ENCODE assay signal across 21 cellular contexts in the genomic region with DNA sequence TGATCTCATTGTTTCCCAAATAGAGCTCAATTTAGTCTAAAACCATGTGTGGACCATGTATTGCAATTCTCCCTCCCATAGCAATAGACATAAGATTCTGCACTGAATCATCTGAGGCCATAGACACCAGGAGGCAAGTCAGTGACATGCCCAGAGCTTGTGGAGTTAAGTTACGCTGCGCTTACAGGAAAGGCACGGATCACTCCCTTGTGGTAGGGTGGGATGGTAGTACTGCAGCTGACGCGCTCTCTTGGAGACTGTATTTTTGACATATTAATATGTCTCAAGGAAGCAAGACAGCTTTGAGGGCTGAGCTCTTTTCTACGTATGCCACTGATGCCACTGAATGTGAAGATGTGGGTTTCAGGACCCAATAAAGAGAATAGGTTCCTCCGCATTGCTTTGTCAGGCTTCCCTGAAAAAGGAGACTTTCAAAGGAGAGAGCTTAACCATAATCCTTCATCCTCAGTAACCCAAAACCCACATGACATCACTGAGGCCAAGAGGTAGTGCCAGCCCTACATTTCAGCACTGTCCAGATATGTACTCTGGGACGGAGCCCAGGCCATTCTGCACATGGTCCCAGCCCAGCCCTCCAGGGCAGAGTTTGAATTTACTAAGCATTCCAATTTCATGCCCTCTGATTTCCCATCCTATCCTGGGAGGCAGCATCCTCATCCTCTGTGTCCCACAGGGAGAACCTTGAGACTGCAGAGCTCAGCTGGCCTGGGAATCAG.
DNase-seq lines count a peak whose midpoint lies in the region; ATAC-seq, FAIRE-seq and TF ChIP-seq lines count a peak whose summit lies in the region.
"Had no signal": no experiment of that assay in that cellular context is flagged by ENCODE, and none has a peak within 500 bp of the region (broad histone marks: within the 10 kb centered on the region; RNA-seq: fewer than 3 reads in every experiment).

No MANE protein-coding gene starts in this region.

- H4K20me1 ChIP-seq in H1 (replicated peaks in 1 of 2; ENCODE audit: control insufficient read depth in 1 of 2, insufficient read depth in 2 of 2, low read length in 2 of 2) = peaks cover 0 to 3% of the 10 kb centered on the region in 2 experiments

- H3K4me2 ChIP-seq in H1 (ENCODE audit: insufficient read depth in 1 of 2, low read depth in 2 of 2, low read length in 2 of 2) = no peak overlapping the region

- no peaks in the 10 kb centered on the region for H3K9me3 ChIP-seq in H1 (ENCODE audit: insufficient read depth in 2 of 2, low read depth in 1 of 2, low read length in 1 of 2)
- H3K9me3 ChIP-seq in left ventricle myocardium inferior (replicated peaks) = no peaks in the 10 kb centered on the region
- H3K9me3 ChIP-seq in small intestine (ENCODE audit: control insufficient read depth, low read depth) = peaks cover 3% of the 10 kb centered on the region
- H3K9me3 ChIP-seq: BE2C had no signal

- TF ChIP-seq POLR2A in H1 (IDR thresholded peaks at IDR 0.05; ENCODE audit: control extremely low read depth in 1 of 2, low read depth in 2 of 2, low read length in 2 of 2) = no peak

- H3K14ac ChIP-seq in H1 (ENCODE audit: insufficient read length) = no peak overlapping the region

- no peaks in the 10 kb centered on the region; the same call in 1 of the 2 replicates for H3K23me2 ChIP-seq in H1 (ENCODE audit: low read depth, low read length)

- H3K9ac ChIP-seq in H1 (replicated peaks in 1 of 4; ENCODE audit: extremely low read depth in 1 of 4, low read depth in 3 of 4, low read length in 3 of 4) = no peak overlapping the region

- no peak overlapping the region; the same call in 1 of the 2 replicates for H2BK12ac ChIP-seq in H1 (ENCODE audit: low read depth, low read length)

- no peak overlapping the region for H2BK15ac ChIP-seq in H1 (ENCODE audit: low read length)

- no peak overlapping the region for H2BK120ac ChIP-seq in H1 (replicated peaks; ENCODE audit: low read depth, low read length)

- H3K4me1 Mint-ChIP-seq in neural crest cell = peaks cover 9% of the 10 kb centered on the region

- peak; percentile 31 for DNase-seq in HS-5 (ENCODE audit: low read depth)
- DNase-seq in H1 (ENCODE audit: low read depth in 1 of 2, low spot score in 2 of 2) = no peak
- peak; percentile 17 for DNase-seq in left ventricle myocardium inferior
- no peak for DNase-seq in neural crest cell (ENCODE audit: low read depth, low spot score)
- no peak for DNase-seq in small intestine
- DNase-seq: BE2C, DMS53, GDM1, Karpas-422, NCI-H1417, NCI-H1694 treated with DMSO at 0.1 percent for 48 hours, NCI-H2081 treated with DMSO at 0.1 percent for 48 hours, NCI-H2171 treated with DMSO at 0.1 percent for 48 hours, NCI-H526, OCI-M1 had no signal

- peak overlapping the region; percentile 13; the same call in 1 of the 2 replicates for H2BK5ac ChIP-seq in H1 (ENCODE audit: low read depth, low read length)

- TF ChIP-seq EP300 in H1 (IDR thresholded peaks at IDR 0.05; ENCODE audit: borderline replicate concordance in 1 of 2, low read depth in 2 of 2, low read length in 2 of 2) = no peak

- H3K56ac ChIP-seq in H1 (replicated peaks; ENCODE audit: insufficient read length, low read depth, low read length) = no peak overlapping the region

- WGBS in H1 (ENCODE audit: extremely low coverage in 1 of 2, insufficient coverage in 1 of 2, insufficient read length in 1 of 2, insufficient replicate concordance in 2 of 2, low coverage in 1 of 2, low lambda C conversion rate in 2 of 2, missing lambda C conversion rate in 1 of 2), 2 experiments = 87% methylated on average over 8 of the region's 8 CpGs; no CpG with 5 or more reads in 1 of the 2 experiments
- 86 to 92% (median 87%) methylated on average over 8 of the region's 8 CpGs for WGBS in small intestine, 3 donors

- H3K4ac ChIP-seq in H1 (replicated peaks; ENCODE audit: insufficient read length, low read depth, low read length) = no peak overlapping the region

- H4K91ac ChIP-seq in H1 (replicated peaks; ENCODE audit: insufficient read length, low read length) = peak overlapping the region; percentile 13

- no peak overlapping the region for H2AFZ ChIP-seq in H1 (ENCODE audit: low read length)

- peaks cover 4% of the 10 kb centered on the region for H3K36me3 Mint-ChIP-seq in neural crest cell (ENCODE audit: low read depth)

- peak overlapping the region; percentile 48; the same call in 1 of the 2 replicates for H3K18ac ChIP-seq in H1 (ENCODE audit: extremely low read depth, low read length)

- no peak overlapping the region for H4K5ac ChIP-seq in H1 (ENCODE audit: insufficient read length, low read depth, low read length)

- 0 out of 2 replicates have a peak overlapping the region, but pooled peaks have one; percentile 43 for H2BK20ac ChIP-seq in H1 (ENCODE audit: low read length)

- POLR2A ChIA-PET in H1 (lab: Charles Lee; ENCODE audit: partially characterized antibody) = no interaction called here

- TF ChIP-seq CTCF in H1 (IDR thresholded peaks at IDR 0.05; ENCODE audit: control extremely low read depth in 1 of 3, insufficient read depth in 1 of 3, low read depth in 1 of 3, low read length in 3 of 3) = no peak
- no peak for TF ChIP-seq CTCF in left ventricle myocardium inferior (IDR thresholded peaks at IDR 0.05; ENCODE audit: borderline replicate concordance)
- no peak for TF ChIP-seq CTCF in neural crest cell (conservative IDR thresholded peaks at IDR 0.05)

- H3K36me3 ChIP-seq in H1 (ENCODE audit: control insufficient read depth in 2 of 4, insufficient read depth in 4 of 4, low read length in 3 of 4) (peaks cover 20 to 39% (median 25%) of the 10 kb centered on the region in 4 experiments), left ventricle myocardium inferior (no peaks in the 10 kb centered on the region), small intestine (ENCODE audit: control insufficient read depth in 2 of 2, insufficient read depth in 2 of 2, low read length in 2 of 2) (no peaks in the 10 kb centered on the region)

- no peaks in the 10 kb centered on the region for H3K27me3 ChIP-seq in H1 (replicated peaks in 1 of 4; ENCODE audit: control insufficient read depth in 3 of 4, extremely low read depth in 1 of 4, insufficient read depth in 3 of 4, low read length in 3 of 4)
- no peaks in the 10 kb centered on the region for H3K27me3 ChIP-seq in left ventricle myocardium inferior (ENCODE audit: low read depth)
- no peaks in the 10 kb centered on the region for H3K27me3 ChIP-seq in small intestine (ENCODE audit: control insufficient read depth in 2 of 2, insufficient read depth in 2 of 2, low read length in 2 of 2)
- H3K27me3 ChIP-seq: BE2C had no signal

- no peaks in the 10 kb centered on the region for H3K27me3 Mint-ChIP-seq in neural crest cell (ENCODE audit: low read depth)

- CTCF ChIA-PET in H1 (lab: Charles Lee; ENCODE audit: partially characterized antibody) = interaction anchor here (0.6 to 0.7 kb wide), 2 partner anchors 70 to 316 kb away, joined by 3 read pairs; no protein-coding TSS in a partner anchor

- ATAC-seq in HG03439 (IDR thresholded peaks at IDR 0.05; ENCODE audit: unreplicated experiment) (no peak), GM18502 (IDR thresholded peaks at IDR 0.05; ENCODE audit: poor library complexity, unreplicated experiment) (no peak), HG03135 (IDR thresholded peaks at IDR 0.05; ENCODE audit: unreplicated experiment) (no peak)

- H3K79me1 ChIP-seq in H1 (ENCODE audit: low read depth, low read length) = no peaks in the 10 kb centered on the region

- H3K27ac ChIP-seq in H1 (ENCODE audit: low read depth, low read length) (no peak overlapping the region), left ventricle myocardium inferior (replicated peaks) (peak overlapping the region; percentile 37), small intestine (ENCODE audit: low read depth in 1 of 2, low read length in 1 of 2) (no peak overlapping the region)

- H3K4me1 ChIP-seq in H1 (replicated peaks in 1 of 4; ENCODE audit: control insufficient read depth in 3 of 4, insufficient read depth in 4 of 4, low read length in 3 of 4) (peaks cover 0 to 3% (median 1%) of the 10 kb centered on the region in 4 experiments; a peak in 2 of 7 replicates), left ventricle myocardium inferior (peaks cover 12% of the 10 kb centered on the region), small intestine (ENCODE audit: control insufficient read depth in 2 of 2, insufficient read depth in 1 of 2, low read depth in 1 of 2, low read length in 1 of 2) (no peaks in the 10 kb centered on the region)
- H3K4me1 ChIP-seq: BE2C had no signal

- FAIRE-seq in H1 (lab: Jason Lieb, UNC) (no peak), small intestine (lab: Jason Lieb, UNC) (no peak)
- FAIRE-seq: A204.1, D721Med, RCC 7860 had no signal

- no peak overlapping the region for H2AK5ac ChIP-seq in H1 (ENCODE audit: low read depth, low read length)

- H4K8ac ChIP-seq in H1 (ENCODE audit: extremely low read depth, insufficient read depth, low read length) = no peak overlapping the region

- H3K23ac ChIP-seq in H1 (ENCODE audit: insufficient read length) = no peak overlapping the region

- peak overlapping the region; percentile 50 for H3K27ac Mint-ChIP-seq in neural crest cell (ENCODE audit: unreplicated experiment)

- H3K4me3 Mint-ChIP-seq in neural crest cell = no peak overlapping the region

- no peaks in the 10 kb centered on the region for H3K79me2 ChIP-seq in H1 (ENCODE audit: control insufficient read depth in 1 of 2, insufficient read depth in 2 of 2, low read length in 2 of 2)

- no peak for TF ChIP-seq RAD21 in H1 (IDR thresholded peaks at IDR 0.05 in 1 of 2, conservative IDR thresholded peaks at IDR 0.05 in 1 of 2; ENCODE audit: low read depth in 2 of 2, low read length in 2 of 2)

- H3K4me3 ChIP-seq in H1 (ENCODE audit: extremely low read depth in 1 of 4, insufficient read depth in 2 of 4, low read depth in 3 of 4, low read length in 4 of 4) (no peak overlapping the region), left ventricle myocardium inferior (no peak overlapping the region), small intestine (ENCODE audit: low read depth in 1 of 2, low read length in 2 of 2) (no peak overlapping the region)

- intact Hi-C loops in left ventricle myocardium inferior (cut with micrococcal nuclease) = no loop called here

- H3K9me3 Mint-ChIP-seq in neural crest cell = no peaks in the 10 kb centered on the region

TF ChIP-seq in H1, 55 proteins besides CTCF, POLR2A, EP300 and RAD21 (continues in another document):
- no peak for TF ChIP-seq FOSL1 (IDR thresholded peaks at IDR 0.05; ENCODE audit: insufficient read depth, low read depth, low read length)
- TF ChIP-seq ASH2L (IDR thresholded peaks at IDR 0.05; ENCODE audit: low read length) = no peak
- TF ChIP-seq NANOG (IDR thresholded peaks at IDR 0.05; ENCODE audit: insufficient read depth, low read depth, low read length, poor library complexity, severe bottlenecking) = no peak
- TF ChIP-seq RFX5 (IDR thresholded peaks at IDR 0.05; ENCODE audit: borderline replicate concordance, low read depth, low read length) = no peak
- TF ChIP-seq CREB1 (IDR thresholded peaks at IDR 0.05) = no peak
- no peak for TF ChIP-seq HDAC2 (IDR thresholded peaks at IDR 0.05; ENCODE audit: borderline replicate concordance in 1 of 2, low read depth in 2 of 2, low read length in 2 of 2)
- TF ChIP-seq SUZ12 (IDR thresholded peaks at IDR 0.05; ENCODE audit: low read length) = no peak

Comparison
In these comparisons a context has a peak if more than half of its experiments do, and no peak if none do; other contexts are left out.
1. DNase-seq: peak in HS-5 (single experiment) and left ventricle myocardium inferior (single experiment); none in H1 (0 of 2), neural crest cell (single experiment) and small intestine (single experiment).